Comparison of ENCODE assay signal across 8 cellular contexts in genomic region chr12:110742718-110743570, GRCh38. TPM values are rescaled to one million over a fixed set of nuclear protein-coding genes. Genes with fewer than 3 reads are reported as not detected.
DNase-seq lines count a peak whose midpoint lies in the region; ATAC-seq and TF ChIP-seq lines count a peak whose summit lies in the region.

TSS of gene PPP1CC (minus strand) at chr12:110742891. CDS start at chr12:110742707, 184 bp downstream.

- DNase-seq in GM12864 (ENCODE audit: low read depth): peak; percentile 81
- DNase-seq in NCI-H146 (lab: John Stamatoyannopoulos, UW): peak; percentile 95
- peak; percentile 82 to 94 (median 90) for DNase-seq in T-cell
- peak; percentile 94 to 97 (median 96) for DNase-seq in heart left ventricle
- peak; percentile 96 for DNase-seq in pons (ENCODE audit: low spot score)
- peak; percentile 94 for DNase-seq in transverse colon

- peak; percentile 60 for ATAC-seq in HG02840 (IDR thresholded peaks at IDR 0.05; ENCODE audit: low FRiP score, unreplicated experiment)
- peak; percentile 90 to 92 (median 92) for ATAC-seq in T-cell (replicated peaks in 1 of 4)
- peak; percentile 86 to 96 (median 94) for ATAC-seq in heart left ventricle

- TF ChIP-seq POLR2A in heart left ventricle (IDR thresholded peaks at IDR 0.05) (peak in 1 of 2 donors; percentile 79), transverse colon (IDR thresholded peaks at IDR 0.05) (peak; percentile 92)

- peak within 1 kb of the TSS; percentile 51 for H3K27ac ChIP-seq in adipose tissue (ENCODE audit: low read depth, low read length)
- peak within 1 kb of the TSS; percentile 83 to 97 (median 94) for H3K27ac ChIP-seq in heart left ventricle
- peak within 1 kb of the TSS; percentile 91 to 97 (median 94) for H3K27ac ChIP-seq in transverse colon

- TF ChIP-seq EP300 in transverse colon (IDR thresholded peaks at IDR 0.05; ENCODE audit: low read depth): no peak

- WGBS in adipose tissue, 3 donors: 0 to 1% (median 1%) methylated on average over 42 to 63 of the region's 63 CpGs
- WGBS in heart left ventricle, 4 donors: 1 to 2% (median 1%) methylated on average over 38 to 63 of the region's 63 CpGs
- 1% methylated on average over 56 of the region's 63 CpGs; no CpG with 5 or more reads in 1 of the 2 donors for WGBS in transverse colon (ENCODE audit: low coverage in 1 of 2), 2 donors

- H3K4me3 ChIP-seq in GM12864 (ENCODE audit: low read depth, low read length): peak within 1 kb of the TSS; percentile 94
- H3K4me3 ChIP-seq in heart left ventricle: peak within 1 kb of the TSS; percentile 64 to 100 (median 97)
- peak within 1 kb of the TSS; percentile 74 to 94 (median 79) for H3K4me3 ChIP-seq in transverse colon

- H3K9me3 ChIP-seq in heart left ventricle (no peaks in the 10 kb centered on the region), transverse colon (no peaks in the 10 kb centered on the region)

- H3K36me3 Mint-ChIP-seq in T-cell: no peaks in the 10 kb centered on the region

- intact Hi-C loops in heart left ventricle (cut with DNase I): loop anchor here in 4 of 10 donors (1.0 to 10.0 kb wide), 8 partner anchors 46 to 286 kb away; partner anchors contain the start of genes CCDC63 (in 1 of the 4), HVCN1 (in 1 of the 4) and TCTN1 (in 1 of the 4)
- intact Hi-C loops in transverse colon (cut with DNase I; ENCODE audit: low total_unique reads): loop anchor here (2.0 kb wide), 1 partner anchor 274 kb away; the partner anchor contains the start of genes FAM216A and GPN3

- H3K4me1 Mint-ChIP-seq in T-cell: peaks cover 40 to 54% (median 40%) of the 10 kb centered on the region in 3 donors

- no peak for TF ChIP-seq CTCF in GM12864 (IDR thresholded peaks at IDR 0.05; ENCODE audit: low read depth, low read length, missing control alignments)
- TF ChIP-seq CTCF in heart left ventricle (IDR thresholded peaks at IDR 0.05): peak in 3 of 12 donors; percentile 10 to 40 (median 21)
- TF ChIP-seq CTCF in transverse colon (IDR thresholded peaks at IDR 0.05): peak in 1 of 5 experiments; percentile 8

- H3K27ac Mint-ChIP-seq in T-cell: peak within 1 kb of the TSS; percentile 98 to 99

- CTCF ChIA-PET in T-cell (lab: Charles Lee): interaction anchor here in 1 of 2 donors (1.2 kb wide), 1 partner anchor 293 kb away, joined by 3 read pairs; the partner anchor contains the start of gene ARPC3

- H3K27me3 ChIP-seq in heart left ventricle: no peaks in the 10 kb centered on the region
- no peaks in the 10 kb centered on the region for H3K27me3 ChIP-seq in transverse colon

- H3K27me3 Mint-ChIP-seq in T-cell: no peaks in the 10 kb centered on the region

- H3K4me1 ChIP-seq in heart left ventricle (peaks cover 2 to 66% (median 46%) of the 10 kb centered on the region in 12 donors), transverse colon (peaks cover 9 to 61% (median 50%) of the 10 kb centered on the region in 4 donors)

- POLR2A ChIA-PET in T-cell (lab: Charles Lee): no interaction called here

- H3K36me3 ChIP-seq in heart left ventricle (no peaks in the 10 kb centered on the region), transverse colon (no peaks in the 10 kb centered on the region)

- H3K9me3 Mint-ChIP-seq in T-cell: no peaks in the 10 kb centered on the region

- in situ Hi-C loops in transverse colon (cut with MboI; ENCODE audit: low pct_ligation_motif_present in 1 of 4, low pct_unique_long_range_greater_than_20kb in 1 of 4, low sequenced_read_pairs in 3 of 4): loop anchor here in 1 of 4 donors (25.0 kb wide), 1 partner anchor 281 kb away; the partner anchor contains the start of genes ARPC3, FAM216A and GPN3

- H3K4me3 Mint-ChIP-seq in T-cell: peak within 1 kb of the TSS; percentile 94 to 100 (median 99)

RNA-seq across cellular contexts. Expression of gene PPP1CC, which starts in this region (rescaled TPM):
- total RNA-seq in T-cell (100 to 1,000 TPM; 113 to 154 (median 134) TPM), heart left ventricle (100 to 1,000 TPM; 110 to 207 (median 150) TPM), transverse colon (100 to 1,000 TPM; 156 to 759 (median 244) TPM)
- polyA plus RNA-seq in adipose tissue (10 to 100 TPM; 58.1 to 92.9 (median 59.2) TPM), heart left ventricle (100 to 1,000 TPM in 1 of 2 donors, 10 to 100 TPM in 1; 90.6 to 130 TPM)

Comparison
In these comparisons a context has a peak if more than half of its experiments do, and no peak if none do; other contexts are left out.
1. Peak in every context shown above with its lines: DNase-seq, ATAC-seq, H3K4me3 ChIP-seq and H3K27ac ChIP-seq.